Comparison of ENCODE assay signal across 14 cellular contexts in the genomic region with DNA sequence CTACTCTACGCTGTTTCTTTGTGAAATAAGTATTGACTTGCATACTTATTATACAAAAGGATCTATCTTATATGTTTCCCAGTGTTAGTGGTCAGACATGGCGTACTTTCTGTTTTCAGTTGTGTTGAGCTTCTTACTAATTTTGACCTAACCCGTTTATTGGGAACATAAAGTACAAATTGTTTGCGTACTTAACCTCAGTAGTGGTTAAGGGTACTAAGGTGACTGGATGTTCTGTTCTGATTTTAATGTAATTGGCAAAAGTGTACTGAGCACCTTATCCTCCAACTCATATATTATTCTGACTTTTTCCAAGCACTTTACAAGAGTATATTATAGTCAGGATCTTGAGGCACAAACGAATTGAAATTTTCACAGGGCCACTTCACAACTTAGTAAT. TPM values are rescaled to one million over a fixed set of nuclear protein-coding genes. Genes with fewer than 3 reads are reported as not detected.
DNase-seq lines count a peak whose midpoint lies in the region; ATAC-seq, FAIRE-seq and TF ChIP-seq lines count a peak whose summit lies in the region.
"Had no signal": no experiment of that assay in that cellular context is flagged by ENCODE, and none has a peak within 500 bp of the region (broad histone marks: within the 10 kb centered on the region; RNA-seq: fewer than 3 reads in every experiment).

No MANE protein-coding gene starts in this region.

- peak overlapping the region; percentile 68 for H3K27ac ChIP-seq in lower lobe of right lung
- no peak overlapping the region for H3K27ac ChIP-seq in SK-N-SH (ENCODE audit: low read depth in 2 of 2, low read length in 1 of 2)

- intact Hi-C loops in lower lobe of right lung (cut with DNase I), result no loop called here

- H3K36me3 Mint-ChIP-seq in stimulated activated effector memory CD8-positive, alpha-beta T cell treated with anti-CD3 and anti-CD28 coated beads, Interleukin-12 subunit alpha, Interleukin-12 subunit beta, amount 100 ng/mL, for 72 hours, result no peaks in the 10 kb centered on the region

- no peak overlapping the region for H2AFZ ChIP-seq in SK-N-SH (ENCODE audit: low read depth)

- TF ChIP-seq RAD21 in SK-N-SH (IDR thresholded peaks at IDR 0.05; ENCODE audit: low read length), result no peak

- no peaks in the 10 kb centered on the region for H3K9me3 ChIP-seq in lower lobe of right lung
- H3K9me3 ChIP-seq in SK-N-SH, result no peaks in the 10 kb centered on the region
- H3K9me3 ChIP-seq: Caco-2 had no signal

- POLR2A ChIA-PET in SK-N-SH (lab: Yijun Ruan, JAX), result no interaction called here

- no peaks in the 10 kb centered on the region for H3F3A ChIP-seq in SK-N-SH (replicated peaks; ENCODE audit: insufficient read depth)

- H3K27ac Mint-ChIP-seq in stimulated activated effector memory CD8-positive, alpha-beta T cell treated with anti-CD3 and anti-CD28 coated beads, Interleukin-12 subunit alpha, Interleukin-12 subunit beta, amount 100 ng/mL, for 72 hours, result no peak overlapping the region
- H3K27ac Mint-ChIP-seq: CD14-positive monocyte; CD8-positive, alpha-beta T cell had no signal

- peak; percentile 17 for FAIRE-seq in islet of Langerhans (lab: Jason Lieb, UNC)
- FAIRE-seq: HTR-8/SVneo had no signal

- peaks cover 10% of the 10 kb centered on the region for H3K4me1 Mint-ChIP-seq in stimulated activated effector memory CD8-positive, alpha-beta T cell treated with anti-CD3 and anti-CD28 coated beads, Interleukin-12 subunit alpha, Interleukin-12 subunit beta, amount 100 ng/mL, for 72 hours
- H3K4me1 Mint-ChIP-seq: CD14-positive monocyte had no signal

- H3K4me2 ChIP-seq in SK-N-SH, result no peak overlapping the region

- CTCF ChIA-PET in SK-N-SH (lab: Yijun Ruan, JAX), result interaction anchor here (1.3 kb wide), 1 partner anchor 530 kb away, joined by 3 read pairs; no protein-coding TSS in a partner anchor

- H3K79me2 ChIP-seq in SK-N-SH (ENCODE audit: insufficient read depth), result peaks cover 46% of the 10 kb centered on the region

- H4K20me1 ChIP-seq in SK-N-SH (ENCODE audit: insufficient read depth), result peaks cover 30% of the 10 kb centered on the region

- H3K4me3 ChIP-seq in LNCaP clone FGC (ENCODE audit: low read depth, low read length), result peak overlapping the region; percentile 37
- H3K4me3 ChIP-seq in lower lobe of right lung, result no peak overlapping the region
- H3K4me3 ChIP-seq in SK-N-SH (ENCODE audit: low read depth in 2 of 2, low read length in 1 of 2), result no peak overlapping the region

- TF ChIP-seq EP300 in SK-N-SH (IDR thresholded peaks at IDR 0.05; ENCODE audit: borderline replicate concordance in 1 of 2, low read depth in 1 of 2, low read length in 1 of 2), result no peak

- peak; percentile 88 for DNase-seq in LNCaP clone FGC (ENCODE audit: low read depth)
- DNase-seq in lower lobe of right lung, result no peak
- DNase-seq in stimulated activated effector memory CD8-positive, alpha-beta T cell treated with anti-CD3 and anti-CD28 coated beads, Interleukin-12 subunit alpha, Interleukin-12 subunit beta, amount 100 ng/mL, for 72 hours (ENCODE audit: low spot score in 2 of 2), result no peak
- DNase-seq in SK-N-SH, result no peak
- no peak for DNase-seq in COLO829 (ENCODE audit: low spot score)
- DNase-seq: Caco-2; CD8-positive, alpha-beta T cell; DND-41; GDM1; GOT3; H9 had no signal

- no peak overlapping the region for H3K9ac ChIP-seq in SK-N-SH

- no peaks in the 10 kb centered on the region for H3K9me3 Mint-ChIP-seq in stimulated activated effector memory CD8-positive, alpha-beta T cell treated with anti-CD3 and anti-CD28 coated beads, Interleukin-12 subunit alpha, Interleukin-12 subunit beta, amount 100 ng/mL, for 72 hours
- H3K9me3 Mint-ChIP-seq: CD14-positive monocyte; CD8-positive, alpha-beta T cell; H9 had no signal

- peak; percentile 61 to 84 for ATAC-seq in lower lobe of right lung
- no peak for ATAC-seq in stimulated activated effector memory CD8-positive, alpha-beta T cell treated with anti-CD3 and anti-CD28 coated beads, Interleukin-12 subunit alpha, Interleukin-12 subunit beta, amount 100 ng/mL, for 72 hours
- ATAC-seq: CD8-positive, alpha-beta T cell had no signal

- H3K4me3 Mint-ChIP-seq in stimulated activated effector memory CD8-positive, alpha-beta T cell treated with anti-CD3 and anti-CD28 coated beads, Interleukin-12 subunit alpha, Interleukin-12 subunit beta, amount 100 ng/mL, for 72 hours, result no peak overlapping the region
- H3K4me3 Mint-ChIP-seq: CD14-positive monocyte; CD8-positive, alpha-beta T cell had no signal

- TF ChIP-seq CTCF in LNCaP clone FGC (IDR thresholded peaks at IDR 0.05; ENCODE audit: control insufficient read depth, extremely low read depth, insufficient read depth) (no peak), lower lobe of right lung (IDR thresholded peaks at IDR 0.05) (no peak), SK-N-SH (IDR thresholded peaks at IDR 0.05) (no peak)

- WGBS in SK-N-SH (ENCODE audit: low lambda C conversion rate), result 95% methylated on average over 5 of the region's 5 CpGs

- no peaks in the 10 kb centered on the region for H3K27me3 ChIP-seq in lower lobe of right lung (ENCODE audit: low read depth)
- no peaks in the 10 kb centered on the region for H3K27me3 ChIP-seq in SK-N-SH (ENCODE audit: insufficient read depth)

- H3K4me1 ChIP-seq in lower lobe of right lung (peaks cover 29% of the 10 kb centered on the region), SK-N-SH (ENCODE audit: control insufficient read depth in 1 of 2, insufficient read depth in 2 of 2, low read depth in 1 of 2, low read length in 1 of 2) (no peaks in the 10 kb centered on the region; a peak in 1 of 4 replicates)

- H3K36me3 ChIP-seq in lower lobe of right lung, result peaks cover 4% of the 10 kb centered on the region
- peaks cover 5 to 11% of the 10 kb centered on the region in 2 experiments for H3K36me3 ChIP-seq in SK-N-SH (replicated peaks in 1 of 2; ENCODE audit: control insufficient read depth in 1 of 2, insufficient read depth in 2 of 2, low read length in 1 of 2)

- no peaks in the 10 kb centered on the region for H3K9me2 ChIP-seq in SK-N-SH

TF ChIP-seq in SK-N-SH, 30 proteins besides CTCF, POLR2A, EP300 and RAD21 (continues in another document):
- TF ChIP-seq FOXJ3 (CRISPR knock-in tag; IDR thresholded peaks at IDR 0.05), result no peak
- no peak for TF ChIP-seq TAF1 (IDR thresholded peaks at IDR 0.05; ENCODE audit: borderline replicate concordance, low read depth, low read length)
- no peak for TF ChIP-seq TEAD4 (IDR thresholded peaks at IDR 0.05; ENCODE audit: borderline replicate concordance, insufficient read depth)
- TF ChIP-seq USF2 (IDR thresholded peaks at IDR 0.05; ENCODE audit: borderline replicate concordance, low read depth, low read length), result no peak
- TF ChIP-seq GABPA (IDR thresholded peaks at IDR 0.05; ENCODE audit: low read depth), result no peak
- TF ChIP-seq, protein P1, sequence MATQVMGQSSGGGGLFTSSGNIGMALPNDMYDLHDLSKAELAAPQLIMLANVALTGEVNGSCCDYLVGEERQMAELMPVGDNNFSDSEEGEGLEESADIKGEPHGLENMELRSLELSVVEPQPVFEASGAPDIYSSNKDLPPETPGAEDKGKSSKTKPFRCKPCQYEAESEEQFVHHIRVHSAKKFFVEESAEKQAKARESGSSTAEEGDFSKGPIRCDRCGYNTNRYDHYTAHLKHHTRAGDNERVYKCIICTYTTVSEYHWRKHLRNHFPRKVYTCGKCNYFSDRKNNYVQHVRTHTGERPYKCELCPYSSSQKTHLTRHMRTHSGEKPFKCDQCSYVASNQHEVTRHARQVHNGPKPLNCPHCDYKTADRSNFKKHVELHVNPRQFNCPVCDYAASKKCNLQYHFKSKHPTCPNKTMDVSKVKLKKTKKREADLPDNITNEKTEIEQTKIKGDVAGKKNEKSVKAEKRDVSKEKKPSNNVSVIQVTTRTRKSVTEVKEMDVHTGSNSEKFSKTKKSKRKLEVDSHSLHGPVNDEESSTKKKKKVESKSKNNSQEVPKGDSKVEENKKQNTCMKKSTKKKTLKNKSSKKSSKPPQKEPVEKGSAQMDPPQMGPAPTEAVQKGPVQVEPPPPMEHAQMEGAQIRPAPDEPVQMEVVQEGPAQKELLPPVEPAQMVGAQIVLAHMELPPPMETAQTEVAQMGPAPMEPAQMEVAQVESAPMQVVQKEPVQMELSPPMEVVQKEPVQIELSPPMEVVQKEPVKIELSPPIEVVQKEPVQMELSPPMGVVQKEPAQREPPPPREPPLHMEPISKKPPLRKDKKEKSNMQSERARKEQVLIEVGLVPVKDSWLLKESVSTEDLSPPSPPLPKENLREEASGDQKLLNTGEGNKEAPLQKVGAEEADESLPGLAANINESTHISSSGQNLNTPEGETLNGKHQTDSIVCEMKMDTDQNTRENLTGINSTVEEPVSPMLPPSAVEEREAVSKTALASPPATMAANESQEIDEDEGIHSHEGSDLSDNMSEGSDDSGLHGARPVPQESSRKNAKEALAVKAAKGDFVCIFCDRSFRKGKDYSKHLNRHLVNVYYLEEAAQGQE (IDR thresholded peaks at IDR 0.05; ENCODE audit: low read depth, low read length), result no peak
- TF ChIP-seq RCOR1 (IDR thresholded peaks at IDR 0.05; ENCODE audit: low read length), result no peak
- no peak for TF ChIP-seq YY1 (IDR thresholded peaks at IDR 0.05; ENCODE audit: low read depth)
- TF ChIP-seq TCF12 (IDR thresholded peaks at IDR 0.05), result no peak
- no peak for TF ChIP-seq PBX3 (IDR thresholded peaks at IDR 0.05)
- TF ChIP-seq NFIC (IDR thresholded peaks at IDR 0.05; ENCODE audit: borderline replicate concordance), result no peak

RNA-seq across cellular contexts. Expression of gene TBCEL, which starts 17.2 kb away (rescaled TPM):
- 38.7 TPM for total RNA-seq in lower lobe of right lung
- 5.9 and 8.4 TPM in 2 replicates for polyA plus RNA-seq in SK-N-SH (2012; rRNA removed)
- polyA plus RNA-seq in SK-N-SH (2012; cell fraction: cytosol; rRNA removed), result 9.1 and 9.8 TPM in 2 replicates
- 6.2 and 18.1 TPM in 2 replicates for polyA plus RNA-seq in SK-N-SH (2012; cell fraction: nucleus; rRNA removed)

RNA-seq across cellular contexts. Expression of gene TECTA, which starts 60.0 kb away (rescaled TPM):
- total RNA-seq in lower lobe of right lung, result 0.59 TPM
- polyA plus RNA-seq in SK-N-SH (2012; rRNA removed), result 0.58 and 0.88 TPM in 2 replicates
- 0.24 and 0.33 TPM in 2 replicates for polyA plus RNA-seq in SK-N-SH (2012; cell fraction: cytosol; rRNA removed)
- polyA plus RNA-seq in SK-N-SH (2012; cell fraction: nucleus; rRNA removed), result 2.5 and 2.6 TPM in 2 replicates
- polyA plus RNA-seq: CD14-positive monocyte had no signal
